In the genomic region with DNA sequence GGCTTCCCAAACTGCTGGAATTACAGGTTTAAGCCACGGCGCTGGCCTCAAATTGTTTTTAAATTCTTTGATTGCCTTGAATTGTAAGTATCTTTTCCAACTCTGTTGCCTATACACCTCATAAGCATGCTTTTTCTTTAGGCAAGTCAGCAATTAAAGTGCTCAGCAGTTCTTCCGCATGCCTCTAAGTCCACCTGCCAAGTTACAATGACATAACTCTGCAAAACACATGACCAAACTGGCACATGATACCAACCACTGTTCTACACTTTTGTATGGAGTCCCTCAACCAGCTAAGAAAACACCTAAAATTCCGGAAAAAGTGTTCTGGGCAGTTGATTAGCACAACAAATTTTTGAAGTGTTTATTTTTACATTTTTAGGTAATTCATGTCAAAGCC, we compare ENCODE assay signal across 1 cellular context.
TF ChIP-seq lines count a peak whose summit lies in the region.

No MANE protein-coding gene starts in this region.

TF ChIP-seq in GM12878, 131 proteins besides CTCF, POLR2A, EP300 and RAD21:
- TF ChIP-seq, protein P1, sequence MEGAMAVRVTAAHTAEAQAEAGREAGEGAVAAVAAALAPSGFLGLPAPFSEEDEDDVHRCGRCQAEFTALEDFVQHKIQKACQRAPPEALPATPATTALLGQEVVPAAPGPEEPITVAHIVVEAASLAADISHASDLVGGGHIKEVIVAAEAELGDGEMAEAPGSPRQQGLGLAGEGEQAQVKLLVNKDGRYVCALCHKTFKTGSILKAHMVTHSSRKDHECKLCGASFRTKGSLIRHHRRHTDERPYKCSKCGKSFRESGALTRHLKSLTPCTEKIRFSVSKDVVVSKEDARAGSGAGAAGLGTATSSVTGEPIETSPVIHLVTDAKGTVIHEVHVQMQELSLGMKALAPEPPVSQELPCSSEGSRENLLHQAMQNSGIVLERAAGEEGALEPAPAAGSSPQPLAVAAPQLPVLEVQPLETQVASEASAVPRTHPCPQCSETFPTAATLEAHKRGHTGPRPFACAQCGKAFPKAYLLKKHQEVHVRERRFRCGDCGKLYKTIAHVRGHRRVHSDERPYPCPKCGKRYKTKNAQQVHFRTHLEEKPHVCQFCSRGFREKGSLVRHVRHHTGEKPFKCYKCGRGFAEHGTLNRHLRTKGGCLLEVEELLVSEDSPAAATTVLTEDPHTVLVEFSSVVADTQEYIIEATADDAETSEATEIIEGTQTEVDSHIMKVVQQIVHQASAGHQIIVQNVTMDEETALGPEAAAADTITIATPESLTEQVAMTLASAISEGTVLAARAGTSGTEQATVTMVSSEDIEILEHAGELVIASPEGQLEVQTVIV (IDR thresholded peaks at IDR 0.05; ENCODE audit: borderline replicate concordance, partially characterized antibody), result no peak
- TF ChIP-seq TCF12 (IDR thresholded peaks at IDR 0.05; ENCODE audit: low read depth, low read length) (no peak), RAD51 (IDR thresholded peaks at IDR 0.05) (peak; percentile 18; the same call in 1 of the 2 replicates)
- TF ChIP-seq, protein P2, sequence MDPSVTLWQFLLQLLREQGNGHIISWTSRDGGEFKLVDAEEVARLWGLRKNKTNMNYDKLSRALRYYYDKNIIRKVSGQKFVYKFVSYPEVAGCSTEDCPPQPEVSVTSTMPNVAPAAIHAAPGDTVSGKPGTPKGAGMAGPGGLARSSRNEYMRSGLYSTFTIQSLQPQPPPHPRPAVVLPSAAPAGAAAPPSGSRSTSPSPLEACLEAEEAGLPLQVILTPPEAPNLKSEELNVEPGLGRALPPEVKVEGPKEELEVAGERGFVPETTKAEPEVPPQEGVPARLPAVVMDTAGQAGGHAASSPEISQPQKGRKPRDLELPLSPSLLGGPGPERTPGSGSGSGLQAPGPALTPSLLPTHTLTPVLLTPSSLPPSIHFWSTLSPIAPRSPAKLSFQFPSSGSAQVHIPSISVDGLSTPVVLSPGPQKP (IDR thresholded peaks at IDR 0.05; ENCODE audit: low read depth, low read length), result no peak
